17 cellular contexts compared by ENCODE assay signal in genomic region chr14:74974364-74975058, GRCh38. TPM values are rescaled to one million over a fixed set of nuclear protein-coding genes. Genes with fewer than 3 reads are reported as not detected.
DNase-seq lines count a peak whose midpoint lies in the region; ATAC-seq, FAIRE-seq and TF ChIP-seq lines count a peak whose summit lies in the region.
"Had no signal": no experiment of that assay in that cellular context is flagged by ENCODE, and none has a peak within 500 bp of the region (broad histone marks: within the 10 kb centered on the region; RNA-seq: fewer than 3 reads in every experiment).

No MANE protein-coding gene starts in this region.

- H3K4me1 Mint-ChIP-seq in activated CD8-positive, alpha-beta T cell treated with anti-CD3 and anti-CD28 coated beads for 36 hours (ENCODE audit: low read depth): peaks cover 5% of the 10 kb centered on the region
- H3K4me1 Mint-ChIP-seq in neural progenitor cell: peaks cover 55% of the 10 kb centered on the region

- peak; percentile 2 for DNase-seq in H4 (ENCODE audit: low spot score)
- no peak for DNase-seq in activated CD8-positive, alpha-beta T cell treated with anti-CD3 and anti-CD28 coated beads for 36 hours
- peak; percentile 82 for DNase-seq in left ventricle myocardium superior
- peak; percentile 58 for DNase-seq in neural progenitor cell (ENCODE audit: low spot score)
- DNase-seq in sigmoid colon: no peak
- no peak for DNase-seq in GM12891 (ENCODE audit: insufficient read length, low spot score)
- DNase-seq in medulla oblongata (ENCODE audit: extremely low spot score): no peak
- DNase-seq: activated CD4-positive, CD25-positive, alpha-beta regulatory T cell treated with anti-CD3 and anti-CD28 coated beads, Interleukin-2, amount 50 U/mL, for 72 hours; NCI-H187; NCI-H526; occipital lobe; stimulated activated naive CD4-positive, alpha-beta T cell had no signal

- TF ChIP-seq EP300 in sigmoid colon (IDR thresholded peaks at IDR 0.05): no peak

- no peaks in the 10 kb centered on the region for H3K27me3 Mint-ChIP-seq in activated CD8-positive, alpha-beta T cell treated with anti-CD3 and anti-CD28 coated beads for 36 hours
- H3K27me3 Mint-ChIP-seq in neural progenitor cell (ENCODE audit: insufficient read depth, low read depth): peaks cover 18% of the 10 kb centered on the region

- TF ChIP-seq POLR2A in sigmoid colon (IDR thresholded peaks at IDR 0.05) (no peak), GM12891 (IDR thresholded peaks at IDR 0.05; ENCODE audit: low read depth, low read length) (no peak)

- H3K9me3 ChIP-seq in neural progenitor cell (ENCODE audit: low read depth): no peaks in the 10 kb centered on the region
- H3K9me3 ChIP-seq in sigmoid colon: no peaks in the 10 kb centered on the region
- H3K9me3 ChIP-seq: uterus had no signal

- H3K27me3 ChIP-seq in neural progenitor cell: peaks cover 6% of the 10 kb centered on the region
- no peaks in the 10 kb centered on the region for H3K27me3 ChIP-seq in sigmoid colon
- H3K27me3 ChIP-seq: uterus had no signal

- ATAC-seq in activated CD8-positive, alpha-beta T cell treated with anti-CD3 and anti-CD28 coated beads for 36 hours: no peak
- ATAC-seq in left ventricle myocardium superior (peak; percentile 72), HG02588 (IDR thresholded peaks at IDR 0.05; ENCODE audit: unreplicated experiment) (no peak)
- ATAC-seq: esophagus mucosa had no signal

- H3K27ac ChIP-seq in neural progenitor cell (no peak overlapping the region), sigmoid colon (peak overlapping the region in 2 of 4 donors; percentile 7 to 46)

- TF ChIP-seq CTCF in activated CD8-positive, alpha-beta T cell treated with anti-CD3 and anti-CD28 coated beads for 36 hours (IDR thresholded peaks at IDR 0.05): no peak
- TF ChIP-seq CTCF in neural progenitor cell (IDR thresholded peaks at IDR 0.05) (no peak), sigmoid colon (IDR thresholded peaks at IDR 0.05) (no peak)

- CTCF ChIA-PET in activated CD8-positive, alpha-beta T cell treated with anti-CD3 and anti-CD28 coated beads for 36 hours (lab: Charles Lee): interaction anchor here (1.2 to 2.9 kb wide), 2 partner anchors 29 to 113 kb away, joined by 3 to 11 read pairs; no protein-coding TSS in a partner anchor

- H3K27ac Mint-ChIP-seq in activated CD8-positive, alpha-beta T cell treated with anti-CD3 and anti-CD28 coated beads for 36 hours: peak overlapping the region; percentile 6
- H3K27ac Mint-ChIP-seq in neural progenitor cell: peak overlapping the region; percentile 48

- POLR2A ChIA-PET in activated CD8-positive, alpha-beta T cell treated with anti-CD3 and anti-CD28 coated beads for 36 hours (lab: Charles Lee): interaction anchor here (0.6 kb wide), 1 partner anchor 93 kb away, joined by 3 read pairs; no protein-coding TSS in a partner anchor

- intact Hi-C loops in activated CD8-positive, alpha-beta T cell treated with anti-CD3 and anti-CD28 coated beads for 36 hours (cut with micrococcal nuclease): no loop called here
- intact Hi-C loops in left ventricle myocardium superior (cut with micrococcal nuclease) (no loop called here), sigmoid colon (cut with DNase I) (no loop called here)

- H4K20me1 ChIP-seq in neural progenitor cell (ENCODE audit: low read depth): no peaks in the 10 kb centered on the region

- H2AFZ ChIP-seq in neural progenitor cell (replicated peaks): no peak overlapping the region

- no peak for FAIRE-seq in GM12891 (lab: Jason Lieb, UNC)

- H3K9me3 Mint-ChIP-seq in activated CD8-positive, alpha-beta T cell treated with anti-CD3 and anti-CD28 coated beads for 36 hours: no peaks in the 10 kb centered on the region
- H3K9me3 Mint-ChIP-seq in neural progenitor cell: no peaks in the 10 kb centered on the region

- no peak overlapping the region for H3K4me2 ChIP-seq in neural progenitor cell
- H3K4me2 ChIP-seq: smooth muscle cell had no signal

- H3K79me2 ChIP-seq in neural progenitor cell (ENCODE audit: low read depth): no peaks in the 10 kb centered on the region

- peaks cover 28% of the 10 kb centered on the region for H3K4me1 ChIP-seq in neural progenitor cell
- peaks cover 0 to 7% (median 0%) of the 10 kb centered on the region in 4 donors for H3K4me1 ChIP-seq in sigmoid colon

- H3K36me3 ChIP-seq in neural progenitor cell (no peaks in the 10 kb centered on the region), sigmoid colon (no peaks in the 10 kb centered on the region)
- H3K36me3 ChIP-seq: uterus had no signal

- H3K4me3 ChIP-seq in neural progenitor cell: no peak overlapping the region
- H3K4me3 ChIP-seq in sigmoid colon: no peak overlapping the region
- H3K4me3 ChIP-seq: lung, smooth muscle cell, uterus had no signal

- 82 to 84% methylated on average over 15 of the region's 15 CpGs for WGBS in sigmoid colon, 2 donors

- no peaks in the 10 kb centered on the region for H3K36me3 Mint-ChIP-seq in activated CD8-positive, alpha-beta T cell treated with anti-CD3 and anti-CD28 coated beads for 36 hours (ENCODE audit: low read depth)
- no peaks in the 10 kb centered on the region for H3K36me3 Mint-ChIP-seq in neural progenitor cell

- peaks cover 5% of the 10 kb centered on the region for H3F3A ChIP-seq in neural progenitor cell (ENCODE audit: low read depth)

- H3K4me3 Mint-ChIP-seq in activated CD8-positive, alpha-beta T cell treated with anti-CD3 and anti-CD28 coated beads for 36 hours: no peak overlapping the region
- peak overlapping the region; percentile 32 for H3K4me3 Mint-ChIP-seq in neural progenitor cell

- no peak overlapping the region for H3K9ac ChIP-seq in neural progenitor cell

TF ChIP-seq in GM12891, 5 proteins besides CTCF, POLR2A, EP300 and RAD21:
- TF ChIP-seq POLR2AphosphoS5 (IDR thresholded peaks at IDR 0.05; ENCODE audit: low read depth, low read length) (no peak), POU2F2 (IDR thresholded peaks at IDR 0.05; ENCODE audit: low read depth, low read length) (no peak), SPI1 (IDR thresholded peaks at IDR 0.05; ENCODE audit: low read depth, low read length) (no peak), TAF1 (IDR thresholded peaks at IDR 0.05; ENCODE audit: low read depth, low read length) (no peak), PAX5 (IDR thresholded peaks at IDR 0.05; ENCODE audit: insufficient read depth, low read length, severe bottlenecking) (no peak)

RNA-seq across cellular contexts. Expression of gene PGF, which starts 19.1 kb away (rescaled TPM):
- 2.6 and 3.1 TPM in 2 replicates for total RNA-seq in H4 (2014; rRNA removed; shearing (Covaris generic))
- under 1 TPM; 0.27 to 0.45 TPM for total RNA-seq in activated CD8-positive, alpha-beta T cell treated with anti-CD3 and anti-CD28 coated beads for 36 hours
- 4.9 TPM for total RNA-seq in left ventricle myocardium superior
- 1.0 and 2.1 TPM in 2 replicates for total RNA-seq in neural progenitor cell (ENCODE audit: low replicate concordance)
- 10 to 100 TPM in 2 of 4 donors, 1 to 10 TPM in 2; 3.6 to 15.6 (median 9.7) TPM for total RNA-seq in sigmoid colon
- polyA plus RNA-seq in sigmoid colon: 1 to 10 TPM; 1.2 to 9.1 (median 1.6) TPM
- polyA plus RNA-seq in GM12891 (2012; ENCODE audit: low read depth, missing spikeins): 3.9 TPM

RNA-seq across cellular contexts. Expression of gene EIF2B2, which starts 28.2 kb away (rescaled TPM):
- total RNA-seq in H4 (2014; rRNA removed; shearing (Covaris generic)): 51.0 and 90.5 TPM in 2 replicates
- 10 to 100 TPM; 50.5 to 51.9 TPM for total RNA-seq in activated CD8-positive, alpha-beta T cell treated with anti-CD3 and anti-CD28 coated beads for 36 hours
- total RNA-seq in left ventricle myocardium superior: 34.5 TPM
- total RNA-seq in neural progenitor cell (ENCODE audit: low replicate concordance): 26.9 and 29.7 TPM in 2 replicates
- total RNA-seq in sigmoid colon: 10 to 100 TPM; 34.1 to 37.5 (median 35.3) TPM
- polyA plus RNA-seq in sigmoid colon: 10 to 100 TPM; 25.2 to 45.5 (median 40.0) TPM
- 49.2 TPM for polyA plus RNA-seq in GM12891 (2012; ENCODE audit: low read depth, missing spikeins)

RNA-seq across cellular contexts. Expression of gene RPS6KL1, which starts 51.5 kb away (rescaled TPM):
- total RNA-seq in H4 (2014; rRNA removed; shearing (Covaris generic)): not detected in 2 replicates
- total RNA-seq in activated CD8-positive, alpha-beta T cell treated with anti-CD3 and anti-CD28 coated beads for 36 hours: 1 to 10 TPM; 4.1 to 5.1 TPM
- total RNA-seq in left ventricle myocardium superior: 18.6 TPM
- 6.4 and 15.1 TPM in 2 replicates for total RNA-seq in neural progenitor cell (ENCODE audit: low replicate concordance)
- 10 to 100 TPM in 1 of 4 donors, 1 to 10 TPM in 3; 4.6 to 11.1 (median 6.7) TPM for total RNA-seq in sigmoid colon
- polyA plus RNA-seq in sigmoid colon: 1 to 10 TPM; 1.8 to 4.0 (median 2.8) TPM
- polyA plus RNA-seq in GM12891 (2012; ENCODE audit: low read depth, missing spikeins): 1.0 TPM
- total RNA-seq: smooth muscle cell had no signal
- polyA plus RNA-seq: smooth muscle cell had no signal

Comparison
In these comparisons a context has a peak if more than half of its experiments do, and no peak if none do; other contexts are left out.
1. DNase-seq: peak in H4 (single experiment), left ventricle myocardium superior (single experiment) and neural progenitor cell (single experiment); none in activated CD8-positive, alpha-beta T cell treated with anti-CD3 and anti-CD28 coated beads for 36 hours (single experiment), sigmoid colon (single experiment), GM12891 (single experiment) and medulla oblongata (single experiment).